Comparison of ENCODE assay signal across 8 cellular contexts in genomic region chr15:45126535-45127158, GRCh38. TPM values are rescaled to one million over a fixed set of nuclear protein-coding genes. Genes with fewer than 3 reads are reported as not detected.
DNase-seq lines count a peak whose midpoint lies in the region; ATAC-seq and TF ChIP-seq lines count a peak whose summit lies in the region.

No MANE protein-coding gene starts in this region.

- H3K27ac ChIP-seq in IMR-90 (ENCODE audit: insufficient read depth, low read length) (no peak overlapping the region), gastroesophageal sphincter (no peak overlapping the region)

- H3K4me3 ChIP-seq in IMR-90 (ENCODE audit: insufficient read depth, low read depth, low read length): no peak overlapping the region
- H3K4me3 ChIP-seq in gastroesophageal sphincter: no peak overlapping the region

- no peak overlapping the region for H2BK120ac ChIP-seq in IMR-90 (ENCODE audit: low read depth, low read length)

- no peaks in the 10 kb centered on the region for H3K36me3 Mint-ChIP-seq in activated B cell treated with CpG ODN at 0.5 μM for 24 hours (ENCODE audit: low read depth)

- no peak overlapping the region for H2BK20ac ChIP-seq in IMR-90 (ENCODE audit: low read depth, low read length)

- H2AK5ac ChIP-seq in IMR-90 (ENCODE audit: low read depth, low read length): no peak overlapping the region

- peaks cover 59% of the 10 kb centered on the region for H3K27me3 Mint-ChIP-seq in activated B cell treated with CpG ODN at 0.5 μM for 24 hours

- H3K9me3 ChIP-seq in IMR-90 (ENCODE audit: control insufficient read depth, insufficient read depth, low read length) (no peaks in the 10 kb centered on the region), gastroesophageal sphincter (no peaks in the 10 kb centered on the region)

- no peaks in the 10 kb centered on the region for H4K20me1 ChIP-seq in IMR-90 (ENCODE audit: insufficient read depth, low read length)

- CTCF ChIA-PET in IMR-90 (lab: Yijun Ruan, JAX): interaction anchor here (0.6 to 1.2 kb wide), 5 partner anchors 9 to 273 kb away, joined by 3 to 16 read pairs (median 3); no protein-coding TSS in a partner anchor
- CTCF ChIA-PET in activated B cell treated with CpG ODN at 0.5 μM for 24 hours (lab: Charles Lee): interaction anchor here (0.7 to 1.9 kb wide), 15 partner anchors 8 to 487 kb away, joined by 3 to 19 read pairs (median 4); a partner anchor contains a TSS

- no peak overlapping the region for H3K9ac ChIP-seq in IMR-90 (ENCODE audit: low read depth, low read length)

- H2BK15ac ChIP-seq in IMR-90 (ENCODE audit: low read depth, low read length): no peak overlapping the region

- no peaks in the 10 kb centered on the region for H3K9me1 ChIP-seq in IMR-90 (ENCODE audit: insufficient read depth, low read length)

- H3K27me3 ChIP-seq in IMR-90 (ENCODE audit: control insufficient read depth, insufficient read depth, low read length) (peaks cover 58% of the 10 kb centered on the region), gastroesophageal sphincter (peaks cover 96% of the 10 kb centered on the region)

- TF ChIP-seq CTCF in IMR-90 (conservative IDR thresholded peaks at IDR 0.05; ENCODE audit: low read depth, low read length): peak; percentile 68
- no peak for TF ChIP-seq CTCF in activated B cell treated with CpG ODN at 0.5 μM for 24 hours (IDR thresholded peaks at IDR 0.05)
- TF ChIP-seq CTCF in gastroesophageal sphincter (IDR thresholded peaks at IDR 0.05): peak in 3 of 4 experiments; percentile 24 to 48 (median 42)

- no peak overlapping the region for H3K4ac ChIP-seq in IMR-90 (ENCODE audit: low read depth, low read length)

- no peak overlapping the region for H4K5ac ChIP-seq in IMR-90 (ENCODE audit: low read depth, low read length)

- H2AFZ ChIP-seq in IMR-90 (replicated peaks; ENCODE audit: low read length, poor library complexity): no peak overlapping the region

- ATAC-seq in IMR-90 (ENCODE audit: low read depth): no peak
- ATAC-seq in activated B cell treated with CpG ODN at 0.5 μM for 24 hours (ENCODE audit: low read depth): peak; percentile 68
- no peak for ATAC-seq in gastroesophageal sphincter
- no peak for ATAC-seq in GM19324 (IDR thresholded peaks at IDR 0.05; ENCODE audit: low FRiP score, unreplicated experiment)
- no peak for ATAC-seq in GM19328 (IDR thresholded peaks at IDR 0.05; ENCODE audit: unreplicated experiment)

- no peak overlapping the region for H4K91ac ChIP-seq in IMR-90 (ENCODE audit: insufficient read depth, low read depth, low read length)

- H3K56ac ChIP-seq in IMR-90 (ENCODE audit: extremely low read depth, insufficient read depth, low read length): no peak overlapping the region

- H3K14ac ChIP-seq in IMR-90 (replicated peaks; ENCODE audit: low read depth, low read length): no peak overlapping the region

- in situ Hi-C loops in IMR-90 (cut with MboI; ENCODE audit: low sequenced_read_pairs): no loop called here

- H2BK5ac ChIP-seq in IMR-90 (ENCODE audit: low read depth, low read length, poor library complexity, severe bottlenecking): no peak overlapping the region

- no peak overlapping the region for H3K4me3 Mint-ChIP-seq in activated B cell treated with CpG ODN at 0.5 μM for 24 hours

- DNase-seq in NCI-H524 (lab: John Stamatoyannopoulos, UW) (peak; percentile 50 to 74), NCI-H524 treated with DMSO at 0.1 percent for 48 hours (lab: John Stamatoyannopoulos, UW) (no peak), IMR-90 (peak; percentile 36), activated B cell treated with CpG ODN at 0.5 μM for 24 hours (no peak), mucosa of gallbladder (ENCODE audit: low spot score) (no peak)

- H3K79me1 ChIP-seq in IMR-90 (ENCODE audit: low read depth in 1 of 2, low read length in 2 of 2): no peaks in the 10 kb centered on the region

- POLR2A ChIA-PET in IMR-90 (lab: Charles Lee; ENCODE audit: unreplicated experiment): no interaction called here
- POLR2A ChIA-PET in activated B cell treated with CpG ODN at 0.5 μM for 24 hours (lab: Charles Lee): interaction anchor here (0.7 to 1.1 kb wide), 2 partner anchors 75 to 153 kb away, joined by 3 to 4 read pairs; no protein-coding TSS in a partner anchor

- H4K8ac ChIP-seq in IMR-90 (ENCODE audit: low read depth in 2 of 2, low read length in 2 of 2): no peak overlapping the region

- H3K4me1 Mint-ChIP-seq in activated B cell treated with CpG ODN at 0.5 μM for 24 hours: peaks cover 7% of the 10 kb centered on the region

- H3K4me2 ChIP-seq in IMR-90 (ENCODE audit: low read depth, low read length): no peak overlapping the region

- no peaks in the 10 kb centered on the region for H3K9me3 Mint-ChIP-seq in activated B cell treated with CpG ODN at 0.5 μM for 24 hours

- peak; percentile 58 for TF ChIP-seq RAD21 in IMR-90 (IDR thresholded peaks at IDR 0.05; ENCODE audit: low read length)

- no peak overlapping the region for H3K27ac Mint-ChIP-seq in activated B cell treated with CpG ODN at 0.5 μM for 24 hours

- peaks cover 3% of the 10 kb centered on the region for H3K4me1 ChIP-seq in IMR-90 (ENCODE audit: control insufficient read depth, insufficient read depth, low read length)
- H3K4me1 ChIP-seq in gastroesophageal sphincter: peaks cover 0 to 15% (median 0%) of the 10 kb centered on the region in 3 donors

- no peak overlapping the region for H2AK9ac ChIP-seq in IMR-90 (replicated peaks; ENCODE audit: low read depth, low read length, poor library complexity)

- intact Hi-C loops in IMR-90 (cut with micrococcal nuclease): no loop called here
- intact Hi-C loops in activated B cell treated with CpG ODN at 0.5 μM for 24 hours (cut with micrococcal nuclease): loop anchor here (1.0 to 2.0 kb wide), 3 partner anchors 273 to 488 kb away; no protein-coding TSS in a partner anchor

- H3K18ac ChIP-seq in IMR-90 (ENCODE audit: low read depth, low read length): no peak overlapping the region

- dilution Hi-C loops in IMR-90 (cut with HindIII; ENCODE audit: low sequenced_read_pairs, unreplicated experiment): no loop called here

- H3K23ac ChIP-seq in IMR-90 (ENCODE audit: low read depth, low read length): no peak overlapping the region

- WGBS in IMR-90 (ENCODE audit: extremely low coverage in 2 of 2, insufficient read length in 1 of 2), 2 experiments: no CpG with 5 or more reads among the region's 2 CpGs
- WGBS in gastroesophageal sphincter (ENCODE audit: low coverage in 1 of 2), 2 donors: 37 to 58% methylated on average over 2 of the region's 2 CpGs

- H3K36me3 ChIP-seq in IMR-90 (ENCODE audit: control insufficient read depth, insufficient read depth, low read length) (no peaks in the 10 kb centered on the region), gastroesophageal sphincter (no peaks in the 10 kb centered on the region)

- no peak for TF ChIP-seq POLR2A in IMR-90 (IDR thresholded peaks at IDR 0.05; ENCODE audit: low read depth, low read length)
- TF ChIP-seq POLR2A in gastroesophageal sphincter (IDR thresholded peaks at IDR 0.05): no peak

- TF ChIP-seq EP300 in gastroesophageal sphincter (IDR thresholded peaks at IDR 0.05): no peak

- no TSS peak for BruUV-seq in IMR-90 (replicated peaks; lab: Mats Ljungman, UMichigan)

TF ChIP-seq in IMR-90, 13 proteins besides CTCF, POLR2A, EP300 and RAD21:
- peak; percentile 57 for TF ChIP-seq SMC3 (IDR thresholded peaks at IDR 0.05; ENCODE audit: low read depth, low read length)
- TF ChIP-seq ELK1 (IDR thresholded peaks at IDR 0.05; ENCODE audit: borderline replicate concordance, low read depth, low read length): no peak

RNA-seq across cellular contexts. Expression of gene DUOXA1, which starts 3.0 kb away (rescaled TPM):
- not detected in 2 replicates for total RNA-seq in IMR-90 (2012; rRNA removed)
- 0.02 TPM in 1 of 2 replicates, not detected in the other for polyA plus RNA-seq in IMR-90 (2012; rRNA removed)
- polyA plus RNA-seq in IMR-90 (2012; cell fraction: cytosol; rRNA removed): 0.02 and 0.10 TPM in 2 replicates
- 0.06 and 0.07 TPM in 2 replicates for polyA plus RNA-seq in IMR-90 (2012; cell fraction: nucleus; rRNA removed; ENCODE audit: low replicate concordance)
- 0.15 and 0.33 TPM in 2 replicates for total RNA-seq in activated B cell treated with CpG ODN at 0.5 μM for 24 hours
- 1 to 10 TPM in 2 of 4 donors, under 1 TPM in 1, not detected in 1; 0.67 to 1.7 (median 1.7) TPM for total RNA-seq in gastroesophageal sphincter
- total RNA-seq in mucosa of gallbladder: 10.6 TPM

RNA-seq across cellular contexts. Expression of gene DUOX1, which starts 3.1 kb away (rescaled TPM):
- total RNA-seq in IMR-90 (2012; rRNA removed) (not detected in 2 replicates), activated B cell treated with CpG ODN at 0.5 μM for 24 hours (0.11 and 0.39 TPM in 2 replicates), gastroesophageal sphincter (1 to 10 TPM in 2 of 4 donors, under 1 TPM in 2; 0.08 to 2.7 (median 1.1) TPM), mucosa of gallbladder (23.4 TPM)
- not detected in 2 replicates for polyA plus RNA-seq in IMR-90 (2012; rRNA removed)
- polyA plus RNA-seq in IMR-90 (2012; cell fraction: cytosol; rRNA removed): 0.01 TPM in 1 of 2 replicates, not detected in the other
- polyA plus RNA-seq in IMR-90 (2012; cell fraction: nucleus; rRNA removed; ENCODE audit: low replicate concordance): 0.02 TPM in 2 replicates

RNA-seq across cellular contexts. Expression of gene DUOXA2, which starts 12.5 kb away (rescaled TPM):
- total RNA-seq in IMR-90 (2012; rRNA removed): not detected in 2 replicates
- not detected in 2 replicates for polyA plus RNA-seq in IMR-90 (2012; rRNA removed)
- not detected in 2 replicates for polyA plus RNA-seq in IMR-90 (2012; cell fraction: cytosol; rRNA removed)
- 0.03 TPM in 1 of 2 replicates, not detected in the other for polyA plus RNA-seq in IMR-90 (2012; cell fraction: nucleus; rRNA removed; ENCODE audit: low replicate concordance)
- total RNA-seq in activated B cell treated with CpG ODN at 0.5 μM for 24 hours: not detected in 2 replicates
- under 1 TPM in 2 of 4 donors, not detected in 2; 0.49 to 0.62 TPM for total RNA-seq in gastroesophageal sphincter
- 87.1 TPM for total RNA-seq in mucosa of gallbladder

RNA-seq across cellular contexts. Expression of gene DUOX2, which starts 12.7 kb away (rescaled TPM):
- total RNA-seq in IMR-90 (2012; rRNA removed) (not detected in 2 replicates), activated B cell treated with CpG ODN at 0.5 μM for 24 hours (not detected in 2 replicates), gastroesophageal sphincter (1 to 10 TPM in 1 of 4 donors, under 1 TPM in 3; 0.13 to 1.5 (median 0.54) TPM), mucosa of gallbladder (366 TPM)
- polyA plus RNA-seq in IMR-90 (2012; rRNA removed): 0.03 TPM in 1 of 2 replicates, not detected in the other
- under 0.01 TPM in 1 of 2 replicates, not detected in the other for polyA plus RNA-seq in IMR-90 (2012; cell fraction: cytosol; rRNA removed)
- 0.08 and 0.22 TPM in 2 replicates for polyA plus RNA-seq in IMR-90 (2012; cell fraction: nucleus; rRNA removed; ENCODE audit: low replicate concordance)

Comparison
In these comparisons a context has a peak if more than half of its experiments do, and no peak if none do; other contexts are left out.
1. DNase-seq: peak in NCI-H524 (2 of 2) and IMR-90 (single experiment); none in NCI-H524 treated with DMSO at 0.1 percent for 48 hours (single experiment), activated B cell treated with CpG ODN at 0.5 μM for 24 hours (single experiment) and mucosa of gallbladder (single experiment).
2. RNA of gene DUOXA2, which starts 12.5 kb away (total RNA-seq): 87.1 TPM in mucosa of gallbladder (single experiment); 0.49 to 0.62 TPM in gastroesophageal sphincter, not detected in IMR-90 and not detected in activated B cell treated with CpG ODN at 0.5 μM for 24 hours; every median in the first group is over 10 times any median in the second.